24 cellular contexts compared by ENCODE assay signal in the genomic region with DNA sequence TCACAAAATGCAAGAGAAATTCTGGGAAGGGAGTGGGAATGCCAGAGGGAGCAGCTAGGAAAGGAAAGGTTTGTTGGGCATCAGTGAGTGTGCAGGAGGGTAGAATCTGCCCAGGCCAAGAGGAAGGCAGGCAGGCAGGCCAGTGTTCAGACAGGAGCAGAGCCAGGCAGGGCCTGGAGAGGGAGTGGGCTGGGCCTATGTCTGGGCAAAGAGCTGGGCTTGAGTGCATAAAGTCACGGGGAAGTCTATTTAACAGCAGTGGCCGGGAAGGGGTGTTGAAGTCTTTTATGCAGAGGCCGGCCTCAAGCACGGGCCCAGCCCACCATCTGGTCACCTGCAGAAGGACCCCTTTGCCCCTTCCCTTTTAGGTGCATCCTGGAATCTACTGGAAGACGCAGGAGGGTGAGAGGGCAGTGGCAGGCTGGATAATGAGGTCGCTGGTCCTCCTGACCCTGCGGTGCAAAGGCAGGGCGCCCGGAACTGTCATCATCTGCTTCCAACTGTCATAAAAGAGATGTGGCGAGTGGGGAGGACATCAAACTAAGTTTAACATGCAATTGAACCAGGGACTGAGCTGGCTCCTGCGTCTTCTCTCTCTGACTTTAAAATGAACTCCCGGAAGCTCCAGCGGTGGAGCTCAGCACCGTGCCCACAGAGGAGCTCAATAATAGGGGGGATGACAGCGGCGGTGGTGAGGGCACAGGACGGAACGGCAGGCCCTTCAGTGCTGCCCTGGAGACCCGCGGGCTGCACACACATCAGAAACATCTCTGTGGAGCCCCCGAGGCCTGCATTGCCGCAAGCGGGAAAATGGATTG. TPM values are rescaled to one million over a fixed set of nuclear protein-coding genes. Genes with fewer than 3 reads are reported as not detected.
A peak's percentile ranks its signal among the peaks of the same experiment; 100 is the strongest.
DNase-seq lines count a peak whose midpoint lies in the region; ATAC-seq, FAIRE-seq and TF ChIP-seq lines count a peak whose summit lies in the region.
"Had no signal": no experiment of that assay in that cellular context is flagged by ENCODE, and none has a peak within 500 bp of the region (broad histone marks: within the 10 kb centered on the region; RNA-seq: fewer than 3 reads in every experiment).

No MANE protein-coding gene starts in this region.

- DNase-seq in stimulated activated naive CD8-positive, alpha-beta T cell treated with anti-CD3 and anti-CD28 coated beads, Interleukin-15, Interleukin-2, amounts not matched to agents 100 U/mL and 50 U/mL, for 24 hours, result no peak
- DNase-seq in astrocyte (ENCODE audit: low read depth) (no peak), mesenteric fat pad (ENCODE audit: low spot score) (peak; percentile 81), urothelium cell line (ENCODE audit: low spot score) (no peak), A172 (ENCODE audit: low spot score) (no peak), 8988T (no peak)
- DNase-seq: activated CD8-positive, alpha-beta memory T cell treated with anti-CD3 and anti-CD28 coated beads, Interleukin-2, amount 50 U/mL, for 4 hours; CD4-positive, alpha-beta memory T cell; mesenchymal stem cell; NCI-H1092; NCI-H2029; NCI-H526 treated with DMSO at 0.1 percent for 48 hours; sigmoid colon; stimulated activated CD4-positive, alpha-beta T cell treated with anti-CD3 and anti-CD28 coated beads, Interleukin-15, amount 100 ng/mL, for 24 hours; trophoblast cell; WERI-Rb-1 had no signal

- H2AFZ ChIP-seq in astrocyte (ENCODE audit: low read depth, low read length), result no peak overlapping the region

- H3K27ac ChIP-seq in astrocyte (ENCODE audit: low read depth, low read length), result no peak overlapping the region
- H3K27ac ChIP-seq: ascending aorta, dorsolateral prefrontal cortex, pancreas, sigmoid colon, WERI-Rb-1 had no signal

- TF ChIP-seq CTCF in astrocyte (IDR thresholded peaks at IDR 0.05; ENCODE audit: insufficient read depth, low read depth, low read length), result no peak

- peaks cover 51% of the 10 kb centered on the region for H3K36me3 Mint-ChIP-seq in stimulated activated naive CD8-positive, alpha-beta T cell treated with anti-CD3 and anti-CD28 coated beads, Interleukin-15, Interleukin-2, amounts not matched to agents 100 ng/mL and 50 ng/mL, for 24 hours (ENCODE audit: low read depth)
- peaks cover 7% of the 10 kb centered on the region for H3K36me3 Mint-ChIP-seq in astrocyte (ENCODE audit: low read depth, unreplicated experiment)

- peaks cover 43% of the 10 kb centered on the region for H3K4me1 Mint-ChIP-seq in stimulated activated naive CD8-positive, alpha-beta T cell treated with anti-CD3 and anti-CD28 coated beads, Interleukin-15, Interleukin-2, amounts not matched to agents 100 ng/mL and 50 ng/mL, for 24 hours (ENCODE audit: low read depth)
- no peaks in the 10 kb centered on the region for H3K4me1 Mint-ChIP-seq in astrocyte (ENCODE audit: low read depth, unreplicated experiment)

- FAIRE-seq in astrocyte (lab: Jason Lieb, UNC) (no peak), urothelium cell line (lab: Jason Lieb, UNC) (peak; percentile 92)
- FAIRE-seq: endothelial cell of umbilical vein, pancreas had no signal

- no peak overlapping the region for H3K4me2 ChIP-seq in astrocyte (ENCODE audit: low read length)

- no peak overlapping the region for H3K9ac ChIP-seq in astrocyte (ENCODE audit: low read length)

- no peak overlapping the region for H3K4me3 Mint-ChIP-seq in stimulated activated naive CD8-positive, alpha-beta T cell treated with anti-CD3 and anti-CD28 coated beads, Interleukin-15, Interleukin-2, amounts not matched to agents 100 ng/mL and 50 ng/mL, for 24 hours
- no peak overlapping the region for H3K4me3 Mint-ChIP-seq in astrocyte (ENCODE audit: unreplicated experiment)

- no peaks in the 10 kb centered on the region for H3K27me3 Mint-ChIP-seq in stimulated activated naive CD8-positive, alpha-beta T cell treated with anti-CD3 and anti-CD28 coated beads, Interleukin-15, Interleukin-2, amounts not matched to agents 100 ng/mL and 50 ng/mL, for 24 hours
- no peaks in the 10 kb centered on the region for H3K27me3 Mint-ChIP-seq in astrocyte (ENCODE audit: low read depth, unreplicated experiment)
- H3K27me3 Mint-ChIP-seq: CD4-positive, alpha-beta memory T cell had no signal

- H3K27ac Mint-ChIP-seq in stimulated activated naive CD8-positive, alpha-beta T cell treated with anti-CD3 and anti-CD28 coated beads, Interleukin-15, Interleukin-2, amounts not matched to agents 100 ng/mL and 50 ng/mL, for 24 hours, result peak overlapping the region; percentile 65
- H3K27ac Mint-ChIP-seq in astrocyte (ENCODE audit: unreplicated experiment), result peak overlapping the region; percentile 83

- no peak overlapping the region for H3K4me3 ChIP-seq in astrocyte (ENCODE audit: insufficient read depth, low read depth, low read length)
- H3K4me3 ChIP-seq: ascending aorta, dorsolateral prefrontal cortex, pancreas, sigmoid colon had no signal

- H4K20me1 ChIP-seq in astrocyte (ENCODE audit: insufficient read depth, low read length), result no peaks in the 10 kb centered on the region

- H3K9me3 ChIP-seq in astrocyte (ENCODE audit: insufficient read depth, low read depth, low read length), result no peaks in the 10 kb centered on the region
- H3K9me3 ChIP-seq: ascending aorta, pancreas, sigmoid colon had no signal

- no peaks in the 10 kb centered on the region for H3K9me3 Mint-ChIP-seq in stimulated activated naive CD8-positive, alpha-beta T cell treated with anti-CD3 and anti-CD28 coated beads, Interleukin-15, Interleukin-2, amounts not matched to agents 100 ng/mL and 50 ng/mL, for 24 hours
- H3K9me3 Mint-ChIP-seq in astrocyte (ENCODE audit: unreplicated experiment), result peaks cover 4% of the 10 kb centered on the region

- no peaks in the 10 kb centered on the region for H3K79me2 ChIP-seq in astrocyte (ENCODE audit: insufficient read depth, low read length)

- ATAC-seq in stimulated activated naive CD8-positive, alpha-beta T cell treated with anti-CD3 and anti-CD28 coated beads, Interleukin-15, Interleukin-2, amounts not matched to agents 100 U/mL and 50 U/mL, for 24 hours, result no peak
- ATAC-seq in GM21825 (IDR thresholded peaks at IDR 0.05; ENCODE audit: unreplicated experiment), result no peak
- ATAC-seq: pancreas had no signal

- no peaks in the 10 kb centered on the region for H3K4me1 ChIP-seq in astrocyte (ENCODE audit: insufficient read depth, low read length)
- H3K4me1 ChIP-seq: ascending aorta, pancreas, sigmoid colon had no signal

- no peaks in the 10 kb centered on the region for H3K36me3 ChIP-seq in astrocyte (ENCODE audit: insufficient read depth, low read length)
- H3K36me3 ChIP-seq: ascending aorta, pancreas, sigmoid colon, WERI-Rb-1 had no signal

- H3K27me3 ChIP-seq in astrocyte (ENCODE audit: insufficient read depth, low read length), result no peaks in the 10 kb centered on the region
- H3K27me3 ChIP-seq: ascending aorta, pancreas, sigmoid colon had no signal

RNA-seq across cellular contexts. Expression of gene CARD11, which starts 29.5 kb away (rescaled TPM):
- total RNA-seq in astrocyte (6.6 and 9.5 TPM in 2 replicates), mesenteric fat pad (0.42 TPM)
- total RNA-seq in A172 (2014; rRNA removed; shearing (Covaris generic)), result 16.9 and 23.0 TPM in 2 replicates
- total RNA-seq: myocyte, SK-MEL-5 had no signal
